21 cellular contexts compared by ENCODE assay signal in the genomic region with DNA sequence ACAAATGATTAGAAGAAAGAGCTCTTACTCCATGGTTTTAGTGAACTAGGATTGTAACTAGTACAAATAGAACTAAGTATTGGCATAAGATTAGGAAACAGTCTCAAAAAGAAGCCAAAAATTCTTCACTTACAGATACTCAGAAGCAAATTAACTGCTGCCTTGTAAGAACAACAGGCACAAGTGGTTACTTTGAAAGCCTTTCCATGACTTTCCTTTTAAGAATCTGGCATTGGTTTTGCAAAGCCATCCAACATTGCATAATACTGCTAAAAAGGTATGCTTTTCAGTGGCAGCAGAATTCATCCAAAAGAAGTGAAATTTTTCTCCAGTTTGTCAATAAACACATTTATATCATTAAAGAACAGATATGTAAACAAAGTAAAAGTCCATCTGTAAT.
DNase-seq lines count a peak whose midpoint lies in the region; TF ChIP-seq lines count a peak whose summit lies in the region.
"Had no signal": no experiment of that assay in that cellular context is flagged by ENCODE, and none has a peak within 500 bp of the region (broad histone marks: within the 10 kb centered on the region; RNA-seq: fewer than 3 reads in every experiment).

No MANE protein-coding gene starts in this region.

- H3K27me3 ChIP-seq in BJ (ENCODE audit: control insufficient read depth, insufficient read depth, low read length) (no peaks in the 10 kb centered on the region), neural progenitor cell (no peaks in the 10 kb centered on the region)
- H3K27me3 ChIP-seq: dorsolateral prefrontal cortex, esophagus squamous epithelium, right lobe of liver had no signal

- CTCF ChIA-PET in BJ (lab: Yijun Ruan, JAX) = no interaction called here

- H3K79me2 ChIP-seq in neural progenitor cell (ENCODE audit: low read depth) = no peaks in the 10 kb centered on the region

- H3K4me1 Mint-ChIP-seq in neural progenitor cell = no peaks in the 10 kb centered on the region
- H3K4me1 Mint-ChIP-seq: activated CD4-positive, alpha-beta T cell treated with anti-CD3 and anti-CD28 coated beads, Interleukin-2, amount 10 ng/mL, durations not matched to agents 24 days and 14 days; B cell had no signal

- peaks cover 2% of the 10 kb centered on the region for H3K9me3 Mint-ChIP-seq in neural progenitor cell

- H3K27me3 Mint-ChIP-seq in neural progenitor cell (ENCODE audit: insufficient read depth, low read depth) = peaks cover 4% of the 10 kb centered on the region
- H3K27me3 Mint-ChIP-seq: activated CD4-positive, alpha-beta T cell treated with anti-CD3 and anti-CD28 coated beads, Interleukin-2, amount 10 ng/mL, durations not matched to agents 24 days and 14 days; B cell had no signal

- H3K4me1 ChIP-seq in neural progenitor cell = no peaks in the 10 kb centered on the region
- H3K4me1 ChIP-seq: right lobe of liver had no signal

- H2AFZ ChIP-seq in neural progenitor cell (replicated peaks) = no peak overlapping the region

- H3K9ac ChIP-seq in neural progenitor cell = no peak overlapping the region

- H3F3A ChIP-seq in neural progenitor cell (ENCODE audit: low read depth) = no peaks in the 10 kb centered on the region

- H3K36me3 Mint-ChIP-seq in neural progenitor cell = peaks cover 5% of the 10 kb centered on the region

- no peaks in the 10 kb centered on the region for H3K9me3 ChIP-seq in neural progenitor cell (ENCODE audit: low read depth)
- H3K9me3 ChIP-seq: esophagus squamous epithelium, right lobe of liver had no signal

- H3K36me3 ChIP-seq in BJ (ENCODE audit: control insufficient read depth, insufficient read depth, low read length) = no peaks in the 10 kb centered on the region
- no peaks in the 10 kb centered on the region for H3K36me3 ChIP-seq in neural progenitor cell
- H3K36me3 ChIP-seq: right lobe of liver had no signal

- H4K20me1 ChIP-seq in neural progenitor cell (ENCODE audit: low read depth) = no peaks in the 10 kb centered on the region

- no peak overlapping the region for H3K27ac ChIP-seq in neural progenitor cell
- H3K27ac ChIP-seq in coronary artery = no peak overlapping the region
- H3K27ac ChIP-seq: dorsolateral prefrontal cortex, esophagus squamous epithelium, right lobe of liver had no signal

- no peak overlapping the region for H3K27ac Mint-ChIP-seq in neural progenitor cell
- H3K27ac Mint-ChIP-seq: activated CD4-positive, alpha-beta T cell treated with anti-CD3 and anti-CD28 coated beads, Interleukin-2, amount 10 ng/mL, durations not matched to agents 24 days and 14 days; B cell had no signal

- TF ChIP-seq CTCF in BJ (IDR thresholded peaks at IDR 0.05; ENCODE audit: insufficient read depth, low read depth, low read length) = no peak
- TF ChIP-seq CTCF in epithelial cell of esophagus (IDR thresholded peaks at IDR 0.05; ENCODE audit: insufficient read depth, low read depth, low read length, missing control alignments) = no peak
- no peak for TF ChIP-seq CTCF in neural progenitor cell (IDR thresholded peaks at IDR 0.05)
- TF ChIP-seq CTCF in coronary artery (IDR thresholded peaks at IDR 0.05) = no peak

- no peak overlapping the region for H3K4me2 ChIP-seq in neural progenitor cell

- POLR2A ChIA-PET in BJ (lab: Charles Lee) = no interaction called here

- H3K4me3 ChIP-seq in BJ (ENCODE audit: low read depth, low read length) = no peak overlapping the region
- H3K4me3 ChIP-seq in epithelial cell of esophagus (ENCODE audit: low read length) = no peak overlapping the region
- no peak overlapping the region for H3K4me3 ChIP-seq in neural progenitor cell
- H3K4me3 ChIP-seq in coronary artery = no peak overlapping the region
- H3K4me3 ChIP-seq: dorsolateral prefrontal cortex, esophagus squamous epithelium, right lobe of liver had no signal

- DNase-seq in BJ (ENCODE audit: low read depth) (peak; percentile 50), LHCN-M2 (ENCODE audit: low read depth) (peak; percentile 63), epithelial cell of esophagus (ENCODE audit: low read depth) (peak; percentile 36), myocyte (ENCODE audit: low read depth) (peak; percentile 46), NCI-H187 treated with DMSO at 0.1 percent for 48 hours (lab: John Stamatoyannopoulos, UW) (no peak), neural progenitor cell (ENCODE audit: low spot score) (no peak), coronary artery (ENCODE audit: low spot score) (no peak), iPS-NIHi11 (ENCODE audit: low spot score) (no peak)
- DNase-seq: activated CD4-positive, alpha-beta T cell treated with anti-CD3 and anti-CD28 coated beads, Interleukin-2, amount 10 ng/mL, durations not matched to agents 24 days and 14 days; activated CD8-positive, alpha-beta memory T cell treated with anti-CD3 and anti-CD28 coated beads, Interleukin-2, amount 50 U/mL, for 4 hours; activated gamma-delta T cell treated with Interleukin-2 at 50 U/mL for 16 hours; aorta; dorsolateral prefrontal cortex; esophagus squamous epithelium; H7; left ventricle myocardium superior; NCI-H1436; NCI-H2171 treated with DMSO at 0.1 percent for 48 hours; right lobe of liver; stimulated activated CD4-positive, alpha-beta T cell treated with anti-CD3 and anti-CD28 coated beads, Interleukin-2, amount 100 ng/mL, for 24 hours had no signal

- no peak overlapping the region for H3K4me3 Mint-ChIP-seq in neural progenitor cell
- H3K4me3 Mint-ChIP-seq: activated CD4-positive, alpha-beta T cell treated with anti-CD3 and anti-CD28 coated beads, Interleukin-2, amount 10 ng/mL, durations not matched to agents 24 days and 14 days; B cell had no signal

Comparison
In these comparisons a context has a peak if more than half of its experiments do, and no peak if none do; other contexts are left out.
1. DNase-seq: peak in BJ (single experiment), LHCN-M2 (single experiment), epithelial cell of esophagus (single experiment) and myocyte (single experiment); none in NCI-H187 treated with DMSO at 0.1 percent for 48 hours (single experiment), neural progenitor cell (single experiment), coronary artery (single experiment) and iPS-NIHi11 (single experiment).